Comparison of ENCODE assay signal across 30 cellular contexts in genomic region chr14:94582851-94583250, GRCh38. TPM values are rescaled to one million over a fixed set of nuclear protein-coding genes. Genes with fewer than 3 reads are reported as not detected.
DNase-seq lines count a peak whose midpoint lies in the region; ATAC-seq and TF ChIP-seq lines count a peak whose summit lies in the region.
"Had no signal": no experiment of that assay in that cellular context is flagged by ENCODE, and none has a peak within 500 bp of the region (broad histone marks: within the 10 kb centered on the region; RNA-seq: fewer than 3 reads in every experiment).

No MANE protein-coding gene starts in this region.

- H3K9ac ChIP-seq in mammary epithelial cell (ENCODE audit: insufficient read depth, low read length) (no peak overlapping the region), neural progenitor cell (no peak overlapping the region)
- H3K9ac ChIP-seq: KMS-11 had no signal

- no peaks in the 10 kb centered on the region for H3K79me2 ChIP-seq in mammary epithelial cell (ENCODE audit: insufficient read depth, low read length)
- no peaks in the 10 kb centered on the region for H3K79me2 ChIP-seq in neural progenitor cell (ENCODE audit: low read depth)

- intact Hi-C loops in MCF 10A (cut with micrococcal nuclease): no loop called here
- intact Hi-C loops in mammary epithelial cell (cut with micrococcal nuclease): no loop called here

- H3K4me3 ChIP-seq in mammary epithelial cell (replicated peaks in 1 of 3; ENCODE audit: insufficient read depth in 1 of 3, low read depth in 2 of 3, low read length in 3 of 3): no peak overlapping the region
- no peak overlapping the region for H3K4me3 ChIP-seq in neural progenitor cell
- H3K4me3 ChIP-seq in thoracic aorta: no peak overlapping the region
- H3K4me3 ChIP-seq: GM12878, HAP-1, SJCRH30 had no signal

- POLR2A ChIA-PET in MCF 10A (lab: Yijun Ruan, JAX): interaction anchor here (1.4 to 3.1 kb wide), 3 partner anchors 16 to 28 kb away, joined by 3 to 12 read pairs (median 5); no protein-coding TSS in a partner anchor

- H3F3A ChIP-seq in neural progenitor cell (ENCODE audit: low read depth): peaks cover 8% of the 10 kb centered on the region

- H3K4me2 ChIP-seq in mammary epithelial cell (ENCODE audit: insufficient read depth, low read depth, low read length) (no peak overlapping the region), neural progenitor cell (no peak overlapping the region)
- H3K4me2 ChIP-seq: KMS-11 had no signal

- in situ Hi-C loops in mammary epithelial cell (cut with MboI; ENCODE audit: low sequenced_read_pairs in 2 of 2): no loop called here

- 71% methylated on average over 3 of the region's 3 CpGs for WGBS in mammary epithelial cell (ENCODE audit: low coverage, missing lambda C conversion rate)

- no peaks in the 10 kb centered on the region for H3K27me3 ChIP-seq in mammary epithelial cell (ENCODE audit: insufficient read depth, low read length)
- H3K27me3 ChIP-seq in neural progenitor cell: no peaks in the 10 kb centered on the region
- H3K27me3 ChIP-seq in thoracic aorta (replicated peaks; ENCODE audit: insufficient read depth): no peaks in the 10 kb centered on the region
- H3K27me3 ChIP-seq: SJCRH30 had no signal

- H4K20me1 ChIP-seq in mammary epithelial cell (ENCODE audit: insufficient read depth, low read length) (no peaks in the 10 kb centered on the region), neural progenitor cell (ENCODE audit: low read depth) (no peaks in the 10 kb centered on the region)

- H3K4me3 Mint-ChIP-seq in MCF 10A (ENCODE audit: unreplicated experiment) (no peak overlapping the region), neural progenitor cell (no peak overlapping the region)
- H3K4me3 Mint-ChIP-seq: CD4-positive, CD25-positive, alpha-beta regulatory T cell; HFFc6 had no signal

- H3K27ac ChIP-seq in mammary epithelial cell (ENCODE audit: insufficient read depth, low read depth, low read length) (no peak overlapping the region), neural progenitor cell (no peak overlapping the region), thoracic aorta (no peak overlapping the region)
- H3K27ac ChIP-seq: 22Rv1, KMS-11, SJCRH30 had no signal

- ATAC-seq in thoracic aorta (ENCODE audit: insufficient number of reproducible peaks, low FRiP score, low read depth): peak; percentile 39
- no peak for ATAC-seq in HG03432 (IDR thresholded peaks at IDR 0.05; ENCODE audit: unreplicated experiment)
- ATAC-seq: GM12878, PC-3, SK-N-SH treated with all-trans-retinoic acid at 6 μM for 48 hours had no signal

- BruUV-seq in MCF 10A (replicated peaks; lab: Mats Ljungman, UMichigan) (no TSS peak), mammary epithelial cell (replicated peaks; lab: Mats Ljungman, UMichigan) (no TSS peak)

- no peak overlapping the region for H2AFZ ChIP-seq in mammary epithelial cell (ENCODE audit: low read depth, low read length)
- H2AFZ ChIP-seq in neural progenitor cell (replicated peaks): no peak overlapping the region

- TF ChIP-seq CTCF in MCF 10A (IDR thresholded peaks at IDR 0.05; ENCODE audit: unreplicated experiment) (no peak), mammary epithelial cell (conservative IDR thresholded peaks at IDR 0.05 in 1 of 2, IDR thresholded peaks at IDR 0.05 in 1 of 2; ENCODE audit: extremely low read depth in 1 of 2, insufficient read depth in 1 of 2, low read depth in 1 of 2, low read length in 2 of 2) (no peak), neural progenitor cell (IDR thresholded peaks at IDR 0.05) (no peak), thoracic aorta (IDR thresholded peaks at IDR 0.05) (no peak)

- H3K27me3 Mint-ChIP-seq in MCF 10A (ENCODE audit: insufficient read depth, unreplicated experiment) (no peaks in the 10 kb centered on the region), neural progenitor cell (ENCODE audit: insufficient read depth, low read depth) (peaks cover 12% of the 10 kb centered on the region)
- H3K27me3 Mint-ChIP-seq: CD4-positive, CD25-positive, alpha-beta regulatory T cell had no signal

- no peaks in the 10 kb centered on the region for H3K4me1 ChIP-seq in mammary epithelial cell (ENCODE audit: insufficient read depth, low read length)
- H3K4me1 ChIP-seq in neural progenitor cell: peaks cover 10% of the 10 kb centered on the region
- no peaks in the 10 kb centered on the region for H3K4me1 ChIP-seq in thoracic aorta (ENCODE audit: control insufficient read depth in 1 of 2, low read depth in 2 of 2)
- H3K4me1 ChIP-seq: HAP-1, SJCRH30 had no signal

- H3K27ac Mint-ChIP-seq in MCF 10A (ENCODE audit: low read depth, unreplicated experiment): no peak overlapping the region
- H3K27ac Mint-ChIP-seq in neural progenitor cell: peak overlapping the region; percentile 40
- H3K27ac Mint-ChIP-seq: CD4-positive, CD25-positive, alpha-beta regulatory T cell; HFFc6 had no signal

- CTCF ChIA-PET in MCF 10A (lab: Yijun Ruan, JAX) (interaction anchor here (1.5 to 2.1 kb wide), 3 partner anchors 33 to 149 kb away, joined by 3 to 13 read pairs (median 6); no protein-coding TSS in a partner anchor), mammary epithelial cell (lab: Charles Lee; ENCODE audit: low non-redundant PET) (no interaction called here)

- H3K36me3 ChIP-seq in mammary epithelial cell (ENCODE audit: insufficient read depth, low read length) (no peaks in the 10 kb centered on the region), neural progenitor cell (no peaks in the 10 kb centered on the region), thoracic aorta (no peaks in the 10 kb centered on the region)
- H3K36me3 ChIP-seq: HAP-1, SJCRH30 had no signal

- H3K36me3 Mint-ChIP-seq in MCF 10A (ENCODE audit: insufficient read depth, unreplicated experiment) (no peaks in the 10 kb centered on the region), neural progenitor cell (no peaks in the 10 kb centered on the region)
- H3K36me3 Mint-ChIP-seq: CD4-positive, CD25-positive, alpha-beta regulatory T cell had no signal

- H3K9me3 Mint-ChIP-seq in MCF 10A (ENCODE audit: unreplicated experiment) (no peaks in the 10 kb centered on the region), neural progenitor cell (no peaks in the 10 kb centered on the region)

- dilution Hi-C loops in mammary epithelial cell (cut with HindIII; ENCODE audit: low sequenced_read_pairs): loop anchor here (10.0 kb wide), 1 partner anchor 62 kb away; no protein-coding TSS in a partner anchor

- H3K4me1 Mint-ChIP-seq in MCF 10A (ENCODE audit: insufficient read depth, unreplicated experiment) (peaks cover 8% of the 10 kb centered on the region), neural progenitor cell (peaks cover 15% of the 10 kb centered on the region)
- H3K4me1 Mint-ChIP-seq: CD4-positive, CD25-positive, alpha-beta regulatory T cell had no signal

- DNase-seq in MCF 10A (ENCODE audit: unreplicated experiment) (peak; percentile 36), mammary epithelial cell (no peak), islet precursor cell (peak; percentile 73), neural progenitor cell (ENCODE audit: low spot score) (no peak), thoracic aorta (ENCODE audit: low spot score) (no peak), NCI-H2107 (lab: John Stamatoyannopoulos, UW) (no peak)
- DNase-seq in activated effector memory CD4-positive, alpha-beta T cell treated with Interleukin-2 at 50 U/mL for 16 hours: no peak
- DNase-seq: ACHN; CD4-positive, CD25-positive, alpha-beta regulatory T cell; GDM1; GOT3; HFFc6; IMR-90; NCI-H1092 treated with DMSO at 0.1 percent for 48 hours; NCI-H1436; NCI-H187; NCI-H2081 treated with DMSO at 0.1 percent for 48 hours; NCI-H2171 treated with DMSO at 0.1 percent for 48 hours; NCI-H524; NCI-H774; PC-3; SJCRH30 had no signal

- no peaks in the 10 kb centered on the region for H3K9me3 ChIP-seq in mammary epithelial cell (replicated peaks; ENCODE audit: insufficient read depth, low read length)
- no peaks in the 10 kb centered on the region for H3K9me3 ChIP-seq in neural progenitor cell (ENCODE audit: low read depth)
- no peaks in the 10 kb centered on the region for H3K9me3 ChIP-seq in thoracic aorta
- H3K9me3 ChIP-seq: HAP-1, SJCRH30 had no signal

RNA-seq across cellular contexts. Expression of gene SERPINA5, which starts 1.6 kb away (rescaled TPM):
- total RNA-seq in MCF 10A (2022): 0.35 TPM in 1 of 2 replicates, not detected in the other
- total RNA-seq in mammary epithelial cell: 1 to 10 TPM in 1 of 2 donors, not detected in 1; 1.7 TPM
- 0.22 TPM for polyA plus RNA-seq in mammary epithelial cell
- polyA minus RNA-seq in mammary epithelial cell: not detected
- 3.1 and 3.5 TPM in 2 replicates for total RNA-seq in neural progenitor cell (ENCODE audit: low replicate concordance)
- 1 to 10 TPM; 4.4 to 6.8 TPM for total RNA-seq in thoracic aorta
- total RNA-seq: CD4-positive, CD25-positive, alpha-beta regulatory T cell; HFFc6; IMR-90; PC-3 had no signal
- polyA plus RNA-seq: CD4-positive, CD25-positive, alpha-beta regulatory T cell; GM12878; IMR-90 had no signal

RNA-seq across cellular contexts. Expression of gene SERPINA4, which starts 21.6 kb away (rescaled TPM):
- total RNA-seq in MCF 10A (2022) (not detected in 2 replicates), mammary epithelial cell (not detected), neural progenitor cell (ENCODE audit: low replicate concordance) (not detected in 2 replicates), thoracic aorta (not detected)
- polyA plus RNA-seq in mammary epithelial cell: not detected
- polyA minus RNA-seq in mammary epithelial cell: not detected
- total RNA-seq: CD4-positive, CD25-positive, alpha-beta regulatory T cell; HFFc6; IMR-90; PC-3; Right ventricle myocardium inferior; SJCRH30 had no signal
- polyA plus RNA-seq: BJ; CD4-positive, CD25-positive, alpha-beta regulatory T cell; GM12878; IMR-90 had no signal

RNA-seq across cellular contexts. Expression of gene SERPINA3, which starts 29.3 kb away (rescaled TPM):
- total RNA-seq in MCF 10A (2022) (44.5 and 54.5 TPM in 2 replicates), mammary epithelial cell (100 to 1,000 TPM in 1 of 2 donors, 1 to 10 TPM in 1; 5.2 to 998 TPM), neural progenitor cell (ENCODE audit: low replicate concordance) (not detected in 2 replicates), thoracic aorta (100 to 1,000 TPM; 140 to 252 TPM)
- 17.5 TPM for polyA plus RNA-seq in mammary epithelial cell
- polyA minus RNA-seq in mammary epithelial cell: 7.9 TPM
- total RNA-seq: CD4-positive, CD25-positive, alpha-beta regulatory T cell; HFFc6; PC-3; SJCRH30 had no signal
- polyA plus RNA-seq: CD4-positive, CD25-positive, alpha-beta regulatory T cell; GM12878 had no signal

Comparison
In these comparisons a context has a peak if more than half of its experiments do, and no peak if none do; other contexts are left out.
1. DNase-seq: peak in MCF 10A (single experiment) and islet precursor cell (single experiment); none in mammary epithelial cell (single experiment), neural progenitor cell (single experiment), thoracic aorta (single experiment), NCI-H2107 (single experiment) and activated effector memory CD4-positive, alpha-beta T cell treated with Interleukin-2 at 50 U/mL for 16 hours (single experiment).